1 cellular context compared by ENCODE assay signal in genomic region chr2:102420290-102420689, GRCh38.
TF ChIP-seq lines count a peak whose summit lies in the region.

No MANE protein-coding gene starts in this region.

TF ChIP-seq in K562, 482 proteins besides CTCF, POLR2A, EP300 and RAD21 (continued from another document and continues in another):
- TF ChIP-seq AFF4 (CRISPR knock-in tag; IDR thresholded peaks at IDR 0.05) (no peak), SP2 (IDR thresholded peaks at IDR 0.05; ENCODE audit: extremely low read depth, low read depth, low read length, poor library complexity, severe bottlenecking) (no peak), CREB3L1 (IDR thresholded peaks at IDR 0.05; ENCODE audit: borderline replicate concordance, low read depth) (no peak), HDAC6 (IDR thresholded peaks at IDR 0.05; ENCODE audit: low read depth, low read length) (no peak), ZNF41 (CRISPR knock-in tag; conservative IDR thresholded peaks at IDR 0.05) (no peak), ZNF263 (CRISPR knock-in tag; IDR thresholded peaks at IDR 0.05; ENCODE audit: borderline replicate concordance) (no peak), ZNF197 (CRISPR knock-in tag; IDR thresholded peaks at IDR 0.05; ENCODE audit: low read depth) (0 out of 2 replicates have a peak, but pooled peaks have one; percentile 62), ZSCAN32 (CRISPR knock-in tag; IDR thresholded peaks at IDR 0.05) (no peak), ARID3A (IDR thresholded peaks at IDR 0.05; ENCODE audit: borderline replicate concordance, low read depth, low read length) (0 out of 2 replicates have a peak, but pooled peaks have one; percentile 47), SMAD2 (IDR thresholded peaks at IDR 0.05; ENCODE audit: low read depth, low read length) (no peak), DACH1 (IDR thresholded peaks at IDR 0.05; ENCODE audit: partially characterized antibody) (no peak), KLF16 (IDR thresholded peaks at IDR 0.05) (peak; percentile 91), BRF1 (IDR thresholded peaks at IDR 0.05; ENCODE audit: borderline replicate concordance, extremely low read depth, insufficient read length) (no peak), U2AF2 (optimal IDR thresholded peaks at IDR 0.05; ENCODE audit: low read depth, low read length) (no peak), ZNF217 (CRISPR knock-in tag; IDR thresholded peaks at IDR 0.05) (no peak), NEUROD1 (IDR thresholded peaks at IDR 0.05; ENCODE audit: borderline replicate concordance, low read depth, low read length, partially characterized antibody) (no peak), ATF4 (CRISPR knock-in tag; IDR thresholded peaks at IDR 0.05) (no peak), ATF7 (IDR thresholded peaks at IDR 0.05) (no peak), NCOR1 (IDR thresholded peaks at IDR 0.05) (peak; percentile 80), RB1 (IDR thresholded peaks at IDR 0.05; ENCODE audit: low read depth) (no peak), CBX1 (IDR thresholded peaks at IDR 0.05; ENCODE audit: low read depth) (no peak), ZNF609 (CRISPR knock-in tag; IDR thresholded peaks at IDR 0.05; ENCODE audit: borderline replicate concordance) (no peak), TEAD2 (tag; IDR thresholded peaks at IDR 0.05) (no peak), SAP30 (IDR thresholded peaks at IDR 0.05; ENCODE audit: borderline replicate concordance, insufficient read depth, low read depth, low read length, poor library complexity, severe bottlenecking) (no peak), ADNP (tag; IDR thresholded peaks at IDR 0.05) (no peak), SMAD4 (CRISPR knock-in tag; conservative IDR thresholded peaks at IDR 0.05) (peak; percentile 65), ZC3H11A (IDR thresholded peaks at IDR 0.05; ENCODE audit: low read depth, low read length) (no peak), MNT (conservative IDR thresholded peaks at IDR 0.05) (no peak), ZNF3 (CRISPR knock-in tag; IDR thresholded peaks at IDR 0.05) (no peak), ZMIZ1 (IDR thresholded peaks at IDR 0.05; ENCODE audit: low read depth in 2 of 2, low read length in 2 of 2) (peak in 1 of 2 experiments; percentile 65; a peak in 1 of 4 replicates), ZBTB33 (CRISPR knock-in tag; IDR thresholded peaks at IDR 0.05) (no peak), POLR2AphosphoS5 (IDR thresholded peaks at IDR 0.05; ENCODE audit: control insufficient read depth, insufficient read depth, low read depth, low read length) (peak; percentile 78; the same call in 1 of the 2 replicates), TFAP4 (CRISPR knock-in tag; IDR thresholded peaks at IDR 0.05; ENCODE audit: borderline replicate concordance) (no peak; the same call in 1 of the 2 replicates), HDAC1 (IDR thresholded peaks at IDR 0.05) (no peak), CREM (IDR thresholded peaks at IDR 0.05; ENCODE audit: low read depth) (0 out of 2 replicates have a peak, but pooled peaks have one; percentile 39), SIX5 (IDR thresholded peaks at IDR 0.05; ENCODE audit: borderline replicate concordance in 1 of 2, insufficient read depth in 1 of 2, low read depth in 1 of 2, low read length in 2 of 2) (no peak), SIN3B (IDR thresholded peaks at IDR 0.05; ENCODE audit: low read depth) (no peak), CBFB (CRISPR knock-in tag; IDR thresholded peaks at IDR 0.05) (no peak), PTTG1 (tag; IDR thresholded peaks at IDR 0.05; ENCODE audit: low read depth) (no peak), TRIM28 (IDR thresholded peaks at IDR 0.05) (no peak), RBM15 (IDR thresholded peaks at IDR 0.05; ENCODE audit: insufficient read depth, low read length) (no peak), MAZ (CRISPR knock-in tag; conservative IDR thresholded peaks at IDR 0.05 in 1 of 2, IDR thresholded peaks at IDR 0.05 in 1 of 2) (no peak)
